In genomic region chr2:206095925-206096324, GRCh38 we compare ENCODE assay signal across 17 cellular contexts.
"Had no signal": no experiment of that assay in that cellular context is flagged by ENCODE, and none has a peak within 500 bp of the region (broad histone marks: within the 10 kb centered on the region; RNA-seq: fewer than 3 reads in every experiment).

No MANE protein-coding gene starts in this region.

- H3K27ac ChIP-seq: esophagus squamous epithelium, lower lobe of right lung, prostate gland, right lobe of liver, stomach, testis, upper lobe of left lung had no signal

- ATAC-seq: left cardiac atrium, lower lobe of right lung, right lobe of liver had no signal

- H3K4me3 ChIP-seq: esophagus squamous epithelium, lower lobe of right lung, prostate gland, right lobe of liver, stomach, testis, upper lobe of left lung had no signal

- DNase-seq: activated B cell treated with CpG ODN at 0.5 μM for 24 hours; activated CD4-positive, alpha-beta T cell treated with anti-CD3 and anti-CD28 coated beads, Interleukin-2, amount 50 U/mL, for 1 hour; activated CD8-positive, alpha-beta memory T cell treated with anti-CD3 and anti-CD28 coated beads for 24 hours; activated naive CD8-positive, alpha-beta T cell treated with anti-CD3 and anti-CD28 coated beads for 36 hours; amygdala; cortex of kidney; effector CD8-positive, alpha-beta T cell; esophagus squamous epithelium; immature natural killer cell; left cardiac atrium; lower lobe of right lung; nephron progenitor cell; right lobe of liver; stomach; testis; upper lobe of left lung had no signal

- H3K27me3 ChIP-seq: esophagus squamous epithelium, right lobe of liver, stomach, testis, upper lobe of left lung had no signal

- H3K9me3 ChIP-seq: esophagus squamous epithelium, lower lobe of right lung, prostate gland, right lobe of liver, stomach, testis, upper lobe of left lung had no signal

- H3K36me3 ChIP-seq: lower lobe of right lung, prostate gland, right lobe of liver had no signal

- H3K4me1 ChIP-seq: esophagus squamous epithelium, lower lobe of right lung, prostate gland, right lobe of liver, testis, upper lobe of left lung had no signal
